Comparison of ENCODE assay signal across 19 cellular contexts in the genomic region with DNA sequence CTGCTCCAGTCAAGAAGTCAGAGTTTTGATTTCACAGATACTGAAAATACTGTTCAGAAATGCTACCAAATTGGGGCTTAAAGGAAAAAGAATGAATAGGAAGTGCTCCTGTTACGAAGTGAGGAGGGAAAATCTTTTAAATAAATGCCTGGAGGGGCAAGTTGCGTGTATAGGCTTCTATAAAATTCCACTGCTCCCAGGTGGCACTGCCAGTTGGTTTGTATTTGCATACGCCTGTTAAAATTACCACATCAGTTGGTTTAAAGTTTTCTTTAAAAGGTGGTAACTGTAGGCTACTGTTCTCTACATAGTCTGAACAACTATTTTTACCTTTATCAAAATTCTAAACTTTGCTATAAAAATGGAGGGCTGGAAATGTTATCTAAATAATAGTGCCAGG.
"Had no signal": no experiment of that assay in that cellular context is flagged by ENCODE, and none has a peak within 500 bp of the region (broad histone marks: within the 10 kb centered on the region; RNA-seq: fewer than 3 reads in every experiment).

No MANE protein-coding gene starts in this region.

- H3K27me3 Mint-ChIP-seq: activated naive CD8-positive, alpha-beta T cell treated with anti-CD3 and anti-CD28 coated beads, Interleukin-2, amount 50 U/mL, for 24 hours; activated T-helper 17 cell treated with anti-CD3 and anti-CD28 coated beads, Interleukin-2, amount 50 U/mL, for 72 hours; dendritic cell treated with granulocyte-macrophage colony-stimulating factor and Interleukin-4, amounts not matched to agents 40 ng/mL and 50 ng/mL, for 4 days; stimulated activated naive CD8-positive, alpha-beta T cell treated with anti-CD3 and anti-CD28 coated beads, Interleukin-15, amount 100 ng/mL, for 72 hours had no signal

- H3K4me3 Mint-ChIP-seq: activated naive CD4-positive, alpha-beta T cell treated with anti-CD3 and anti-CD28 coated beads for 36 hours; activated naive CD8-positive, alpha-beta T cell treated with anti-CD3 and anti-CD28 coated beads, Interleukin-2, amount 50 U/mL, for 24 hours; activated T-helper 17 cell treated with anti-CD3 and anti-CD28 coated beads, Interleukin-2, amount 50 U/mL, for 72 hours; dendritic cell treated with granulocyte-macrophage colony-stimulating factor and Interleukin-4, amounts not matched to agents 40 ng/mL and 50 ng/mL, for 4 days; neural progenitor cell; stimulated activated naive CD8-positive, alpha-beta T cell treated with anti-CD3 and anti-CD28 coated beads, Interleukin-15, amount 100 ng/mL, for 72 hours had no signal

- H2AFZ ChIP-seq: neural progenitor cell had no signal

- H3K27ac Mint-ChIP-seq: activated naive CD4-positive, alpha-beta T cell treated with anti-CD3 and anti-CD28 coated beads for 36 hours; activated naive CD8-positive, alpha-beta T cell treated with anti-CD3 and anti-CD28 coated beads, Interleukin-2, amount 50 U/mL, for 24 hours; activated T-helper 17 cell treated with anti-CD3 and anti-CD28 coated beads, Interleukin-2, amount 50 U/mL, for 72 hours; dendritic cell treated with granulocyte-macrophage colony-stimulating factor and Interleukin-4, amounts not matched to agents 40 ng/mL and 50 ng/mL, for 4 days; neural progenitor cell; stimulated activated naive CD8-positive, alpha-beta T cell treated with anti-CD3 and anti-CD28 coated beads, Interleukin-15, amount 100 ng/mL, for 72 hours had no signal

- H3K9me3 ChIP-seq: gastrocnemius medialis, ovary, spleen, testis, upper lobe of left lung had no signal

- H3K27ac ChIP-seq: gastrocnemius medialis, neural progenitor cell, ovary, spleen, testis, upper lobe of left lung had no signal

- H3K9me3 Mint-ChIP-seq: activated naive CD4-positive, alpha-beta T cell treated with anti-CD3 and anti-CD28 coated beads for 36 hours; activated naive CD8-positive, alpha-beta T cell treated with anti-CD3 and anti-CD28 coated beads, Interleukin-2, amount 50 U/mL, for 24 hours; activated T-helper 17 cell treated with anti-CD3 and anti-CD28 coated beads, Interleukin-2, amount 50 U/mL, for 72 hours; dendritic cell treated with granulocyte-macrophage colony-stimulating factor and Interleukin-4, amounts not matched to agents 40 ng/mL and 50 ng/mL, for 4 days; neural progenitor cell; stimulated activated naive CD8-positive, alpha-beta T cell treated with anti-CD3 and anti-CD28 coated beads, Interleukin-15, amount 100 ng/mL, for 72 hours had no signal

- H3K36me3 ChIP-seq: gastrocnemius medialis, neural progenitor cell, ovary, upper lobe of left lung had no signal

- ATAC-seq: activated CD4-positive, CD25-positive, alpha-beta regulatory T cell treated with anti-CD3 and anti-CD28 coated beads, Interleukin-2, amount 50 U/mL, for 24 hours; activated naive CD8-positive, alpha-beta T cell treated with anti-CD3 and anti-CD28 coated beads, Interleukin-2, amount 50 U/mL, for 24 hours; activated T-helper 17 cell treated with anti-CD3 and anti-CD28 coated beads, Interleukin-2, amount 50 U/mL, for 72 hours; gastrocnemius medialis; sciatic nerve; stimulated activated naive CD8-positive, alpha-beta T cell treated with anti-CD3 and anti-CD28 coated beads, Interleukin-15, amount 100 ng/mL, for 72 hours had no signal

- H3K27me3 ChIP-seq: gastrocnemius medialis, neural progenitor cell, ovary, spleen, testis, upper lobe of left lung had no signal

- DNase-seq: activated naive CD4-positive, alpha-beta T cell treated with anti-CD3 and anti-CD28 coated beads for 36 hours; activated naive CD8-positive, alpha-beta T cell treated with anti-CD3 and anti-CD28 coated beads, Interleukin-2, amount 50 U/mL, for 24 hours; activated T-cell treated with anti-CD3 and anti-CD28 coated beads for 4 hours; aorta; cerebellar nuclear complex; erythroblast; gastrocnemius medialis; ovary; spleen; stimulated activated naive CD8-positive, alpha-beta T cell treated with anti-CD3 and anti-CD28 coated beads, Interleukin-15, amount 100 ng/mL, for 72 hours; T-helper 9 cell; testis; upper lobe of left lung had no signal

- H3K4me3 ChIP-seq: gastrocnemius medialis, lung, neural progenitor cell, ovary, spleen, testis, upper lobe of left lung had no signal

- H3K4me1 Mint-ChIP-seq: neural progenitor cell; stimulated activated naive CD8-positive, alpha-beta T cell treated with anti-CD3 and anti-CD28 coated beads, Interleukin-15, amount 100 ng/mL, for 72 hours had no signal

- H3K9ac ChIP-seq: neural progenitor cell had no signal

- H3K4me1 ChIP-seq: neural progenitor cell, testis had no signal

- H3K4me2 ChIP-seq: neural progenitor cell had no signal
